22 cellular contexts compared by ENCODE assay signal in genomic region chr11:59710136-59710847, GRCh38. TPM values are rescaled to one million over a fixed set of nuclear protein-coding genes. Genes with fewer than 3 reads are reported as not detected.
"Had no signal": no experiment of that assay in that cellular context is flagged by ENCODE, and none has a peak within 500 bp of the region (broad histone marks: within the 10 kb centered on the region; RNA-seq: fewer than 3 reads in every experiment).

No MANE protein-coding gene starts in this region.

- H3K4me1 ChIP-seq: esophagus muscularis mucosa, lower lobe of right lung, prostate gland, tibial artery, vagina had no signal

- H3K4me1 Mint-ChIP-seq: immature natural killer cell; nephron progenitor cell; stimulated activated memory B cell treated with anti-CD40 and anti-IgM and Interleukin-4, amounts not matched to agents 10 μg/mL and 1 μg/mL and 100 μg/mL, for 72 hours; WTC11 had no signal

- H3K4me3 ChIP-seq: esophagus muscularis mucosa, lower lobe of right lung, prostate gland, tibial artery, vagina had no signal

- H3K36me3 ChIP-seq: esophagus muscularis mucosa, lower lobe of right lung, prostate gland, tibial artery, vagina had no signal

- FAIRE-seq: colon had no signal

- H3K27me3 ChIP-seq: tibial artery, vagina had no signal

- H3K36me3 Mint-ChIP-seq: immature natural killer cell; mesothelial cell of epicardium; stimulated activated memory B cell treated with anti-CD40 and anti-IgM and Interleukin-4, amounts not matched to agents 10 μg/mL and 1 μg/mL and 100 μg/mL, for 72 hours; WTC11 had no signal

- H3K27ac ChIP-seq: esophagus muscularis mucosa, lower lobe of right lung, prostate gland, tibial artery, vagina had no signal

- H3K27ac Mint-ChIP-seq: activated CD8-positive, alpha-beta T cell treated with anti-CD3 and anti-CD28 coated beads for 36 hours; immature natural killer cell; mesothelial cell of epicardium; nephron progenitor cell; stimulated activated memory B cell treated with anti-CD40 and anti-IgM and Interleukin-4, amounts not matched to agents 10 μg/mL and 1 μg/mL and 100 μg/mL, for 72 hours; T-helper 1 cell treated with Interleukin-12 subunit alpha and Interleukin-12 subunit beta and Interleukin-4 antibody, amounts not matched to agents 30 μg/mL and 1 μg/mL, for 36 hours; WTC11 had no signal

- DNase-seq: activated CD4-positive, alpha-beta T cell treated with anti-CD3 and anti-CD28 coated beads for 48 hours; activated CD8-positive, alpha-beta T cell treated with anti-CD3 and anti-CD28 coated beads for 36 hours; activated effector memory CD4-positive, alpha-beta T cell treated with Interleukin-2 at 50 U/mL for 16 hours; activated naive CD4-positive, alpha-beta T cell treated with anti-CD3 and anti-CD28 coated beads, Interleukin-2, amount 50 U/mL, for 16 hours; activated T-cell treated with anti-CD3 and anti-CD28 coated beads, Interleukin-2, amount 50 U/mL, for 4 hours; immature natural killer cell; left colon; lower lobe of right lung; nephron progenitor cell; occipital lobe; tibial artery had no signal

- H3K9me3 ChIP-seq: esophagus muscularis mucosa, lower lobe of right lung, prostate gland, tibial artery, vagina had no signal

- ATAC-seq: activated CD8-positive, alpha-beta T cell treated with anti-CD3 and anti-CD28 coated beads for 36 hours; activated T-cell treated with anti-CD3 and anti-CD28 coated beads, Interleukin-2, amount 50 U/mL, for 4 hours; left colon; lower lobe of right lung; sciatic nerve; stimulated activated memory B cell treated with anti-CD40 and anti-IgM and Interleukin-4, amounts not matched to agents 10 μg/mL and 1 μg/mL and 100 μg/mL, for 72 hours; WTC11 had no signal

- H3K9me3 Mint-ChIP-seq: activated CD8-positive, alpha-beta T cell treated with anti-CD3 and anti-CD28 coated beads for 36 hours; activated T-cell treated with anti-CD3 and anti-CD28 coated beads, Interleukin-2, amount 50 U/mL, for 4 hours; immature natural killer cell; mesothelial cell of epicardium; stimulated activated memory B cell treated with anti-CD40 and anti-IgM and Interleukin-4, amounts not matched to agents 10 μg/mL and 1 μg/mL and 100 μg/mL, for 72 hours; T-helper 1 cell treated with Interleukin-12 subunit alpha and Interleukin-12 subunit beta and Interleukin-4 antibody, amounts not matched to agents 30 μg/mL and 1 μg/mL, for 36 hours had no signal

- H3K4me3 Mint-ChIP-seq: activated CD8-positive, alpha-beta T cell treated with anti-CD3 and anti-CD28 coated beads for 36 hours; activated T-cell treated with anti-CD3 and anti-CD28 coated beads, Interleukin-2, amount 50 U/mL, for 4 hours; immature natural killer cell; mesothelial cell of epicardium; nephron progenitor cell; stimulated activated memory B cell treated with anti-CD40 and anti-IgM and Interleukin-4, amounts not matched to agents 10 μg/mL and 1 μg/mL and 100 μg/mL, for 72 hours; T-helper 1 cell treated with Interleukin-12 subunit alpha and Interleukin-12 subunit beta and Interleukin-4 antibody, amounts not matched to agents 30 μg/mL and 1 μg/mL, for 36 hours; WTC11 had no signal

RNA-seq across cellular contexts. Expression of gene OR10V1, which starts 3.4 kb away (rescaled TPM):
- total RNA-seq: activated CD8-positive, alpha-beta T cell treated with anti-CD3 and anti-CD28 coated beads for 36 hours; activated T-cell treated with anti-CD3 and anti-CD28 coated beads, Interleukin-2, amount 50 U/mL, for 4 hours; cardiac septum; esophagus muscularis mucosa; left colon; lower lobe of right lung; mesothelial cell of epicardium; occipital lobe; prostate gland; sciatic nerve; vagina; WTC11 had no signal
- polyA plus RNA-seq: adipose tissue, immature natural killer cell had no signal
